Comparison of ENCODE assay signal across 2 cellular contexts in the genomic region with DNA sequence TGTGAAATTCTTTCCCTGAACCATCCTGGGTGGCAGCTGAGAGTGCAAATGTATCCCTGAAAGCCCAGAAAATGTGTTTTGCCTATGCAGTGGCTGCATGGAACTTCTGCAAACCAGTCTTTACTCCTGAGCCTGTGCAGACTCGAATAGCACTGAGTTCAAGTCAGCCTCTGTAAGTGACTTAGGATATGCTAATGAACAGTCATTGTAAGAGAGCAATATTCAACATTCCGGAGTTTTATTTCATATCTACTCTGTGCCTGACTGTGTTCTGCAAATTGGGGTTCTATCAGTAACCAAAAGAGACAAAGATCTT.
TF ChIP-seq lines count a peak whose summit lies in the region.

No MANE protein-coding gene starts in this region.

TF ChIP-seq in SK-N-SH, 30 proteins besides CTCF, POLR2A, EP300 and RAD21 (continued from another document):
- TF ChIP-seq, protein P1, sequence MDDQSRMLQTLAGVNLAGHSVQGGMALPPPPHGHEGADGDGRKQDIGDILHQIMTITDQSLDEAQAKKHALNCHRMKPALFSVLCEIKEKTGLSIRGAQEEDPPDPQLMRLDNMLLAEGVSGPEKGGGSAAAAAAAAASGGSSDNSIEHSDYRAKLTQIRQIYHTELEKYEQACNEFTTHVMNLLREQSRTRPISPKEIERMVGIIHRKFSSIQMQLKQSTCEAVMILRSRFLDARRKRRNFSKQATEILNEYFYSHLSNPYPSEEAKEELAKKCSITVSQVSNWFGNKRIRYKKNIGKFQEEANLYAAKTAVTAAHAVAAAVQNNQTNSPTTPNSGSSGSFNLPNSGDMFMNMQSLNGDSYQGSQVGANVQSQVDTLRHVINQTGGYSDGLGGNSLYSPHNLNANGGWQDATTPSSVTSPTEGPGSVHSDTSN (IDR thresholded peaks at IDR 0.05): no peak
- TF ChIP-seq TAF1 (IDR thresholded peaks at IDR 0.05; ENCODE audit: borderline replicate concordance, low read depth, low read length) (no peak), RFX5 (IDR thresholded peaks at IDR 0.05; ENCODE audit: low read length) (no peak), RCOR1 (IDR thresholded peaks at IDR 0.05; ENCODE audit: low read length) (no peak)
TF ChIP-seq in SK-N-SH: peak in this region for 0.

TF ChIP-seq in SK-N-SH treated with all-trans-retinoic acid at 6 μM for 48 hours, 23 proteins besides CTCF, POLR2A, EP300 and RAD21 (continued from another document):
- TF ChIP-seq, protein P2, sequence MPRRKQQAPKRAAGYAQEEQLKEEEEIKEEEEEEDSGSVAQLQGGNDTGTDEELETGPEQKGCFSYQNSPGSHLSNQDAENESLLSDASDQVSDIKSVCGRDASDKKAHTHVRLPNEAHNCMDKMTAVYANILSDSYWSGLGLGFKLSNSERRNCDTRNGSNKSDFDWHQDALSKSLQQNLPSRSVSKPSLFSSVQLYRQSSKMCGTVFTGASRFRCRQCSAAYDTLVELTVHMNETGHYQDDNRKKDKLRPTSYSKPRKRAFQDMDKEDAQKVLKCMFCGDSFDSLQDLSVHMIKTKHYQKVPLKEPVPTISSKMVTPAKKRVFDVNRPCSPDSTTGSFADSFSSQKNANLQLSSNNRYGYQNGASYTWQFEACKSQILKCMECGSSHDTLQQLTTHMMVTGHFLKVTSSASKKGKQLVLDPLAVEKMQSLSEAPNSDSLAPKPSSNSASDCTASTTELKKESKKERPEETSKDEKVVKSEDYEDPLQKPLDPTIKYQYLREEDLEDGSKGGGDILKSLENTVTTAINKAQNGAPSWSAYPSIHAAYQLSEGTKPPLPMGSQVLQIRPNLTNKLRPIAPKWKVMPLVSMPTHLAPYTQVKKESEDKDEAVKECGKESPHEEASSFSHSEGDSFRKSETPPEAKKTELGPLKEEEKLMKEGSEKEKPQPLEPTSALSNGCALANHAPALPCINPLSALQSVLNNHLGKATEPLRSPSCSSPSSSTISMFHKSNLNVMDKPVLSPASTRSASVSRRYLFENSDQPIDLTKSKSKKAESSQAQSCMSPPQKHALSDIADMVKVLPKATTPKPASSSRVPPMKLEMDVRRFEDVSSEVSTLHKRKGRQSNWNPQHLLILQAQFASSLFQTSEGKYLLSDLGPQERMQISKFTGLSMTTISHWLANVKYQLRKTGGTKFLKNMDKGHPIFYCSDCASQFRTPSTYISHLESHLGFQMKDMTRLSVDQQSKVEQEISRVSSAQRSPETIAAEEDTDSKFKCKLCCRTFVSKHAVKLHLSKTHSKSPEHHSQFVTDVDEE (CRISPR knock-in tag; IDR thresholded peaks at IDR 0.05): no peak
- TF ChIP-seq, protein P3, sequence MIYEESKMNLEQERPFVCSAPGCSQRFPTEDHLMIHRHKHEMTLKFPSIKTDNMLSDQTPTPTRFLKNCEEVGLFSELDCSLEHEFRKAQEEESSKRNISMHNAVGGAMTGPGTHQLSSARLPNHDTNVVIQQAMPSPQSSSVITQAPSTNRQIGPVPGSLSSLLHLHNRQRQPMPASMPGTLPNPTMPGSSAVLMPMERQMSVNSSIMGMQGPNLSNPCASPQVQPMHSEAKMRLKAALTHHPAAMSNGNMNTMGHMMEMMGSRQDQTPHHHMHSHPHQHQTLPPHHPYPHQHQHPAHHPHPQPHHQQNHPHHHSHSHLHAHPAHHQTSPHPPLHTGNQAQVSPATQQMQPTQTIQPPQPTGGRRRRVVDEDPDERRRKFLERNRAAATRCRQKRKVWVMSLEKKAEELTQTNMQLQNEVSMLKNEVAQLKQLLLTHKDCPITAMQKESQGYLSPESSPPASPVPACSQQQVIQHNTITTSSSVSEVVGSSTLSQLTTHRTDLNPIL (CRISPR knock-in tag; IDR thresholded peaks at IDR 0.05; ENCODE audit: low read depth): no peak
- TF ChIP-seq ZNF8 (CRISPR knock-in tag; IDR thresholded peaks at IDR 0.05): no peak
- no peak for TF ChIP-seq ZC3H10 (CRISPR knock-in tag; IDR thresholded peaks at IDR 0.05)
- no peak for TF ChIP-seq ZFP30 (CRISPR knock-in tag; IDR thresholded peaks at IDR 0.05)
- TF ChIP-seq SNAI2 (CRISPR knock-in tag; IDR thresholded peaks at IDR 0.05): no peak
- no peak for TF ChIP-seq TCF4 (CRISPR knock-in tag; IDR thresholded peaks at IDR 0.05; ENCODE audit: borderline replicate concordance)
- TF ChIP-seq OSR1 (CRISPR knock-in tag; IDR thresholded peaks at IDR 0.05): no peak
- no peak for TF ChIP-seq ZNF70 (CRISPR knock-in tag; IDR thresholded peaks at IDR 0.05)
- TF ChIP-seq ARNTL (CRISPR knock-in tag; IDR thresholded peaks at IDR 0.05; ENCODE audit: borderline replicate concordance, low read depth): no peak
- TF ChIP-seq, protein P4, sequence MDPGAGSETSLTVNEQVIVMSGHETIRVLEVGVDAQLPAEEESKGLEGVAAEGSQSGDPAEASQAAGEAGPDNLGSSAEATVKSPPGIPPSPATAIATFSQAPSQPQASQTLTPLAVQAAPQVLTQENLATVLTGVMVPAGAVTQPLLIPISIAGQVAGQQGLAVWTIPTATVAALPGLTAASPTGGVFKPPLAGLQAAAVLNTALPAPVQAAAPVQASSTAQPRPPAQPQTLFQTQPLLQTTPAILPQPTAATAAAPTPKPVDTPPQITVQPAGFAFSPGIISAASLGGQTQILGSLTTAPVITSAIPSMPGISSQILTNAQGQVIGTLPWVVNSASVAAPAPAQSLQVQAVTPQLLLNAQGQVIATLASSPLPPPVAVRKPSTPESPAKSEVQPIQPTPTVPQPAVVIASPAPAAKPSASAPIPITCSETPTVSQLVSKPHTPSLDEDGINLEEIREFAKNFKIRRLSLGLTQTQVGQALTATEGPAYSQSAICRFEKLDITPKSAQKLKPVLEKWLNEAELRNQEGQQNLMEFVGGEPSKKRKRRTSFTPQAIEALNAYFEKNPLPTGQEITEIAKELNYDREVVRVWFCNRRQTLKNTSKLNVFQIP (CRISPR knock-in tag; IDR thresholded peaks at IDR 0.05; ENCODE audit: borderline replicate concordance, low read depth): no peak
- no peak for TF ChIP-seq GLIS3 (CRISPR knock-in tag; IDR thresholded peaks at IDR 0.05)
